Comparison of ENCODE assay signal across 8 cellular contexts in genomic region chr11:118998822-118999221, GRCh38. TPM values are rescaled to one million over a fixed set of nuclear protein-coding genes. Genes with fewer than 3 reads are reported as not detected.
DNase-seq lines count a peak whose midpoint lies in the region; ATAC-seq lines count a peak whose summit lies in the region.

No MANE protein-coding gene starts in this region.

- H3K9me3 Mint-ChIP-seq in stimulated activated naive CD8-positive, alpha-beta T cell treated with anti-CD3 and anti-CD28 coated beads, Interleukin-15, Interleukin-2, amounts not matched to agents 100 ng/mL and 50 ng/mL, for 24 hours, result no peaks in the 10 kb centered on the region
- no peaks in the 10 kb centered on the region for H3K9me3 Mint-ChIP-seq in activated naive CD4-positive, alpha-beta T cell treated with anti-CD3 and anti-CD28 coated beads, Interleukin-2, amount 50 U/mL, for 72 hours
- H3K9me3 Mint-ChIP-seq in immature natural killer cell, result no peaks in the 10 kb centered on the region

- H3K36me3 Mint-ChIP-seq in stimulated activated naive CD8-positive, alpha-beta T cell treated with anti-CD3 and anti-CD28 coated beads, Interleukin-15, Interleukin-2, amounts not matched to agents 100 ng/mL and 50 ng/mL, for 24 hours (ENCODE audit: low read depth), result peaks cover 55% of the 10 kb centered on the region
- peaks cover 41 to 48% of the 10 kb centered on the region in 2 donors for H3K36me3 Mint-ChIP-seq in activated naive CD4-positive, alpha-beta T cell treated with anti-CD3 and anti-CD28 coated beads, Interleukin-2, amount 50 U/mL, for 72 hours
- H3K36me3 Mint-ChIP-seq in immature natural killer cell, result peaks cover 0 to 18% (median 10%) of the 10 kb centered on the region in 3 donors

- peak overlapping the region; percentile 95 for H3K27ac Mint-ChIP-seq in stimulated activated naive CD8-positive, alpha-beta T cell treated with anti-CD3 and anti-CD28 coated beads, Interleukin-15, Interleukin-2, amounts not matched to agents 100 ng/mL and 50 ng/mL, for 24 hours
- peak overlapping the region; percentile 96 to 99 for H3K27ac Mint-ChIP-seq in activated naive CD4-positive, alpha-beta T cell treated with anti-CD3 and anti-CD28 coated beads, Interleukin-2, amount 50 U/mL, for 72 hours
- peak overlapping the region; percentile 95 to 99 (median 98) for H3K27ac Mint-ChIP-seq in immature natural killer cell

- DNase-seq in stimulated activated naive CD8-positive, alpha-beta T cell treated with anti-CD3 and anti-CD28 coated beads, Interleukin-15, Interleukin-2, amounts not matched to agents 100 U/mL and 50 U/mL, for 24 hours, result no peak
- no peak for DNase-seq in activated naive CD4-positive, alpha-beta T cell treated with anti-CD3 and anti-CD28 coated beads, Interleukin-2, amount 50 U/mL, for 72 hours (ENCODE audit: low spot score in 2 of 2)
- DNase-seq in immature natural killer cell, result no peak
- no peak for DNase-seq in NCI-H524 (lab: John Stamatoyannopoulos, UW)
- no peak for DNase-seq in NCI-H510A (lab: John Stamatoyannopoulos, UW)
- no peak for DNase-seq in SHP77 (lab: John Stamatoyannopoulos, UW)

- peak overlapping the region; percentile 95 for H3K4me3 Mint-ChIP-seq in stimulated activated naive CD8-positive, alpha-beta T cell treated with anti-CD3 and anti-CD28 coated beads, Interleukin-15, Interleukin-2, amounts not matched to agents 100 ng/mL and 50 ng/mL, for 24 hours
- peak overlapping the region; percentile 91 to 98 (median 96) for H3K4me3 Mint-ChIP-seq in immature natural killer cell

- no peaks in the 10 kb centered on the region for H3K27me3 ChIP-seq in subcutaneous abdominal adipose tissue (ENCODE audit: control insufficient read depth in 5 of 5, insufficient read depth in 4 of 5, low read length in 5 of 5)

- peak overlapping the region; percentile 73 to 93 (median 76) for H3K9ac ChIP-seq in subcutaneous abdominal adipose tissue (ENCODE audit: low read length in 5 of 5)

- no peaks in the 10 kb centered on the region for H3K9me3 ChIP-seq in subcutaneous abdominal adipose tissue (ENCODE audit: control insufficient read depth in 5 of 5, low read length in 5 of 5)

- H3K27ac ChIP-seq in subcutaneous abdominal adipose tissue (ENCODE audit: low read depth, low read length), result peak overlapping the region; percentile 75

- H3K27me3 Mint-ChIP-seq in stimulated activated naive CD8-positive, alpha-beta T cell treated with anti-CD3 and anti-CD28 coated beads, Interleukin-15, Interleukin-2, amounts not matched to agents 100 ng/mL and 50 ng/mL, for 24 hours, result no peaks in the 10 kb centered on the region
- peaks cover 2 to 4% (median 2%) of the 10 kb centered on the region in 3 donors for H3K27me3 Mint-ChIP-seq in immature natural killer cell (ENCODE audit: low read depth in 3 of 3)

- peaks cover 44% of the 10 kb centered on the region for H3K4me1 Mint-ChIP-seq in stimulated activated naive CD8-positive, alpha-beta T cell treated with anti-CD3 and anti-CD28 coated beads, Interleukin-15, Interleukin-2, amounts not matched to agents 100 ng/mL and 50 ng/mL, for 24 hours (ENCODE audit: low read depth)
- peaks cover 37 to 41% of the 10 kb centered on the region in 2 donors for H3K4me1 Mint-ChIP-seq in immature natural killer cell

- peaks cover 7 to 24% (median 22%) of the 10 kb centered on the region in 5 donors for H3K4me1 ChIP-seq in subcutaneous abdominal adipose tissue (ENCODE audit: control insufficient read depth in 5 of 5, insufficient read depth in 5 of 5, low read length in 5 of 5)

- H3K4me3 ChIP-seq in subcutaneous abdominal adipose tissue (ENCODE audit: low read depth in 1 of 5, low read length in 5 of 5), result peak overlapping the region; percentile 78 to 99 (median 89)

- no peak for ATAC-seq in stimulated activated naive CD8-positive, alpha-beta T cell treated with anti-CD3 and anti-CD28 coated beads, Interleukin-15, Interleukin-2, amounts not matched to agents 100 U/mL and 50 U/mL, for 24 hours
- no peak for ATAC-seq in activated naive CD4-positive, alpha-beta T cell treated with anti-CD3 and anti-CD28 coated beads, Interleukin-2, amount 50 U/mL, for 72 hours

- H3K36me3 ChIP-seq in subcutaneous abdominal adipose tissue (ENCODE audit: control insufficient read depth in 5 of 5, insufficient read depth in 5 of 5, low read length in 5 of 5), result peaks cover 7 to 32% (median 15%) of the 10 kb centered on the region in 5 donors

RNA-seq across cellular contexts. Expression of gene CENATAC, which starts 0.9 kb away (rescaled TPM):
- total RNA-seq in activated naive CD4-positive, alpha-beta T cell treated with anti-CD3 and anti-CD28 coated beads, Interleukin-2, amount 50 U/mL, for 72 hours, result 10 to 100 TPM; 39.0 to 60.1 TPM
- 10 to 100 TPM in 2 of 3 donors, 1 to 10 TPM in 1; 9.1 to 17.1 (median 10.5) TPM for polyA plus RNA-seq in immature natural killer cell

RNA-seq across cellular contexts. Expression of gene RPS25, which starts 19.3 kb away (rescaled TPM):
- 1,000 to 10,000 TPM; 1,843 to 2,330 TPM for total RNA-seq in activated naive CD4-positive, alpha-beta T cell treated with anti-CD3 and anti-CD28 coated beads, Interleukin-2, amount 50 U/mL, for 72 hours
- 1,000 to 10,000 TPM; 1,543 to 2,582 (median 1,747) TPM for polyA plus RNA-seq in immature natural killer cell

RNA-seq across cellular contexts. Expression of gene TRAPPC4, which starts 19.7 kb away (rescaled TPM):
- 100 to 1,000 TPM in 1 of 2 donors, 10 to 100 TPM in 1; 67.3 to 123 TPM for total RNA-seq in activated naive CD4-positive, alpha-beta T cell treated with anti-CD3 and anti-CD28 coated beads, Interleukin-2, amount 50 U/mL, for 72 hours
- polyA plus RNA-seq in immature natural killer cell, result 100 to 1,000 TPM; 104 to 136 (median 110) TPM

RNA-seq across cellular contexts. Expression of gene FOXR1, which starts 27.3 kb away (rescaled TPM):
- total RNA-seq in activated naive CD4-positive, alpha-beta T cell treated with anti-CD3 and anti-CD28 coated beads, Interleukin-2, amount 50 U/mL, for 72 hours, result not detected
- not detected for polyA plus RNA-seq in immature natural killer cell

RNA-seq across cellular contexts. Expression of gene SLC37A4, which starts 31.9 kb away (rescaled TPM):
- total RNA-seq in activated naive CD4-positive, alpha-beta T cell treated with anti-CD3 and anti-CD28 coated beads, Interleukin-2, amount 50 U/mL, for 72 hours, result 10 to 100 TPM; 22.3 to 33.4 TPM
- polyA plus RNA-seq in immature natural killer cell, result 10 to 100 TPM in 2 of 3 donors, 1 to 10 TPM in 1; 9.4 to 11.6 (median 11.4) TPM
